In genomic region chr11:17735823-17736772, GRCh38 we compare ENCODE assay signal across 1 cellular context.
TF ChIP-seq lines count a peak whose summit lies in the region.

No MANE protein-coding gene starts in this region.

TF ChIP-seq in WTC11, 78 proteins besides CTCF, POLR2A, EP300 and RAD21 (continued from another document and continues in another):
- TF ChIP-seq USF1 (CRISPR knock-in tag; IDR thresholded peaks at IDR 0.05) (peak; percentile 78), NFYB (CRISPR knock-in tag; conservative IDR thresholded peaks at IDR 0.05; ENCODE audit: low read depth) (no peak; the same call in 1 of the 2 replicates), ZNF317 (CRISPR knock-in tag; IDR thresholded peaks at IDR 0.05; ENCODE audit: borderline replicate concordance, low read depth) (peak; percentile 77), SOX15 (CRISPR knock-in tag; IDR thresholded peaks at IDR 0.05) (no peak), FOXP4 (CRISPR knock-in tag; IDR thresholded peaks at IDR 0.05) (peak; percentile 99), ATF6 (CRISPR knock-in tag; IDR thresholded peaks at IDR 0.05) (peak; percentile 82; the same call in 1 of the 2 replicates), TP53 (CRISPR knock-in tag; IDR thresholded peaks at IDR 0.05) (peak; percentile 97), STAT6 (CRISPR knock-in tag; conservative IDR thresholded peaks at IDR 0.05; ENCODE audit: low read depth) (0 out of 2 replicates have a peak, but pooled peaks have one; percentile 33), FOXP1 (CRISPR knock-in tag; IDR thresholded peaks at IDR 0.05; ENCODE audit: borderline replicate concordance) (peak; percentile 99), SMAD3 (CRISPR knock-in tag; IDR thresholded peaks at IDR 0.05; ENCODE audit: borderline replicate concordance) (peak; percentile 99), ZNF219 (CRISPR knock-in tag; IDR thresholded peaks at IDR 0.05; ENCODE audit: borderline replicate concordance) (peak; percentile 97), ZNF671 (CRISPR knock-in tag; IDR thresholded peaks at IDR 0.05) (no peak), MAX (CRISPR knock-in tag; IDR thresholded peaks at IDR 0.05) (peak; percentile 99), ZNF281 (CRISPR knock-in tag; IDR thresholded peaks at IDR 0.05) (peak; percentile 93), ATF1 (CRISPR knock-in tag; IDR thresholded peaks at IDR 0.05) (peak; percentile 96; the same call in 1 of the 2 replicates), PREB (CRISPR knock-in tag; IDR thresholded peaks at IDR 0.05; ENCODE audit: borderline replicate concordance) (peak; percentile 92; the same call in 1 of the 2 replicates), E2F1 (CRISPR knock-in tag; IDR thresholded peaks at IDR 0.05) (peak; percentile 95), ETV6 (CRISPR knock-in tag; IDR thresholded peaks at IDR 0.05) (peak; percentile 98), ZNF423 (CRISPR knock-in tag; IDR thresholded peaks at IDR 0.05) (0 out of 2 replicates have a peak, but pooled peaks have one; percentile 19), NFATC4 (CRISPR knock-in tag; IDR thresholded peaks at IDR 0.05) (no peak), KAT7 (CRISPR knock-in tag; IDR thresholded peaks at IDR 0.05; ENCODE audit: borderline replicate concordance) (peak; percentile 95; the same call in 1 of the 2 replicates), ELF4 (CRISPR knock-in tag; IDR thresholded peaks at IDR 0.05; ENCODE audit: low read depth) (peak; percentile 89), ZBTB21 (CRISPR knock-in tag; IDR thresholded peaks at IDR 0.05; ENCODE audit: borderline replicate concordance) (peak; percentile 85; the same call in 1 of the 2 replicates), ZBTB43 (CRISPR knock-in tag; IDR thresholded peaks at IDR 0.05) (peak; percentile 95), NR2C2 (CRISPR knock-in tag; IDR thresholded peaks at IDR 0.05) (peak; percentile 85), CREB1 (CRISPR knock-in tag; IDR thresholded peaks at IDR 0.05) (peak; percentile 95), ATF3 (CRISPR knock-in tag; conservative IDR thresholded peaks at IDR 0.05) (peak; percentile 95), CDX4 (CRISPR knock-in tag; IDR thresholded peaks at IDR 0.05; ENCODE audit: borderline replicate concordance) (no peak), ZNF532 (CRISPR knock-in tag; IDR thresholded peaks at IDR 0.05; ENCODE audit: borderline replicate concordance) (no peak), MLX (CRISPR knock-in tag; IDR thresholded peaks at IDR 0.05) (peak; percentile 89; the same call in 1 of the 2 replicates), ZNF138 (CRISPR knock-in tag; conservative IDR thresholded peaks at IDR 0.05) (peak; percentile 96), NR1H2 (CRISPR knock-in tag; IDR thresholded peaks at IDR 0.05) (peak; percentile 85; the same call in 1 of the 2 replicates), IRF1 (CRISPR knock-in tag; IDR thresholded peaks at IDR 0.05) (peak; percentile 99)
